In the genomic region with DNA sequence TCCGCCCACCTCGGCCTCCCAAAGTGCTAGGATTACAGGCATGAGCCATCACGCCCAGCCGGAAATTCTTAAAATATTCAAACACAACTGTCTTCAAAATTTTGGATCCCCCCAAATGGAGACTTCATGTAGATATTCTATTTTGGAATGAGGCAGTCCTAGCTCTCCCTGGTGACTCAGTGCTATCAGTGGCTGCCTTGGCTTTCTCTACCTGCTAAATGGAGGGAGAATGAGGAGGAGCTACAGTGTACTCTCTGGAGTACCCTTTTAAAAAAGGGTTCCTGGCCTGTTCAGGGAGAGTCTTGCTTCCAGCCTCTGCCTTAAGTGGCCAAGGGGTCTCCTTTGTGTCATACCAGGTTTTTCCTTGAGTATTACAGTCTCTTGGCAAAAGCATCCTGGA, we compare ENCODE assay signal across 28 cellular contexts.
"Had no signal": no experiment of that assay in that cellular context is flagged by ENCODE, and none has a peak within 500 bp of the region (broad histone marks: within the 10 kb centered on the region; RNA-seq: fewer than 3 reads in every experiment).

No MANE protein-coding gene starts in this region.

- H3K27ac Mint-ChIP-seq: activated T-helper 2 cell treated with anti-CD3 and anti-CD28 coated beads, Interferon-gamma antibody, Interleukin-2, Interleukin-4, amounts not matched to agents 10 μg/mL and 5 μg/mL and 100 μg/mL, durations not matched to agents 14 hours and 24 hours and 36 hours; neural progenitor cell had no signal

- H3K36me3 ChIP-seq: colonic mucosa had no signal

- H3K9me3 ChIP-seq: adrenal gland, body of pancreas, colonic mucosa, right lobe of liver, stomach, suprapubic skin, tibial artery, upper lobe of right lung had no signal

- H3K27me3 Mint-ChIP-seq: memory B cell; naive thymus-derived CD8-positive, alpha-beta T cell had no signal

- H3K4me1 ChIP-seq: colonic mucosa, neural progenitor cell had no signal

- H3K4me3 Mint-ChIP-seq: memory B cell, neural progenitor cell had no signal

- H3K27me3 ChIP-seq: adrenal gland, body of pancreas, colonic mucosa, hepatocyte, neural progenitor cell, right lobe of liver, stomach, suprapubic skin, tibial artery, upper lobe of right lung had no signal

- ATAC-seq: activated naive CD4-positive, alpha-beta T cell treated with anti-CD3 and anti-CD28 coated beads, Interleukin-2, amount 50 U/mL, for 72 hours; body of pancreas; naive thymus-derived CD8-positive, alpha-beta T cell; right lobe of liver; upper lobe of right lung had no signal

- H3K27ac ChIP-seq: body of pancreas, colonic mucosa, hepatocyte, neural progenitor cell, right lobe of liver, SK-N-MC, stomach, suprapubic skin, tibial artery, upper lobe of right lung, WERI-Rb-1 had no signal

- H3K4me3 ChIP-seq: adrenal gland, body of pancreas, colonic mucosa, hepatocyte, neural progenitor cell, right lobe of liver, SK-N-MC, stomach, suprapubic skin, tibial artery, upper lobe of right lung had no signal

- DNase-seq: activated CD4-positive, alpha-beta T cell treated with anti-CD3 and anti-CD28 coated beads for 1 hour; activated CD4-positive, alpha-beta T cell treated with anti-CD3 and anti-CD28 coated beads, Interleukin-2, amount 50 U/mL, for 1 hour; activated CD8-positive, alpha-beta memory T cell treated with anti-CD3 and anti-CD28 coated beads for 24 hours; adrenal gland; aorta; body of pancreas; cerebellar nuclear complex; colonic mucosa; effector CD8-positive, alpha-beta T cell; glutamatergic neuron; left cardiac atrium; naive thymus-derived CD8-positive, alpha-beta T cell; occipital lobe; right lobe of liver; stimulated activated CD4-positive, alpha-beta T cell treated with anti-CD3 and anti-CD28 coated beads, Interleukin-12 subunit alpha, Interleukin-12 subunit beta, amount 100 ng/mL, for 4 hours; stimulated activated CD4-positive, alpha-beta T cell treated with anti-CD3 and anti-CD28 coated beads, Interleukin-4, amount 100 ng/mL, for 1 hour; stomach; T-helper 9 cell; tibial artery; upper lobe of right lung; WERI-Rb-1 had no signal

- H3K9me3 Mint-ChIP-seq: activated naive CD4-positive, alpha-beta T cell treated with anti-CD3 and anti-CD28 coated beads, Interleukin-2, amount 50 U/mL, for 72 hours; activated T-helper 2 cell treated with anti-CD3 and anti-CD28 coated beads, Interferon-gamma antibody, Interleukin-2, Interleukin-4, amounts not matched to agents 10 μg/mL and 5 μg/mL and 100 μg/mL, durations not matched to agents 14 hours and 24 hours and 36 hours; memory B cell; naive thymus-derived CD8-positive, alpha-beta T cell; neural progenitor cell had no signal
